8 cellular contexts compared by ENCODE assay signal in the genomic region with DNA sequence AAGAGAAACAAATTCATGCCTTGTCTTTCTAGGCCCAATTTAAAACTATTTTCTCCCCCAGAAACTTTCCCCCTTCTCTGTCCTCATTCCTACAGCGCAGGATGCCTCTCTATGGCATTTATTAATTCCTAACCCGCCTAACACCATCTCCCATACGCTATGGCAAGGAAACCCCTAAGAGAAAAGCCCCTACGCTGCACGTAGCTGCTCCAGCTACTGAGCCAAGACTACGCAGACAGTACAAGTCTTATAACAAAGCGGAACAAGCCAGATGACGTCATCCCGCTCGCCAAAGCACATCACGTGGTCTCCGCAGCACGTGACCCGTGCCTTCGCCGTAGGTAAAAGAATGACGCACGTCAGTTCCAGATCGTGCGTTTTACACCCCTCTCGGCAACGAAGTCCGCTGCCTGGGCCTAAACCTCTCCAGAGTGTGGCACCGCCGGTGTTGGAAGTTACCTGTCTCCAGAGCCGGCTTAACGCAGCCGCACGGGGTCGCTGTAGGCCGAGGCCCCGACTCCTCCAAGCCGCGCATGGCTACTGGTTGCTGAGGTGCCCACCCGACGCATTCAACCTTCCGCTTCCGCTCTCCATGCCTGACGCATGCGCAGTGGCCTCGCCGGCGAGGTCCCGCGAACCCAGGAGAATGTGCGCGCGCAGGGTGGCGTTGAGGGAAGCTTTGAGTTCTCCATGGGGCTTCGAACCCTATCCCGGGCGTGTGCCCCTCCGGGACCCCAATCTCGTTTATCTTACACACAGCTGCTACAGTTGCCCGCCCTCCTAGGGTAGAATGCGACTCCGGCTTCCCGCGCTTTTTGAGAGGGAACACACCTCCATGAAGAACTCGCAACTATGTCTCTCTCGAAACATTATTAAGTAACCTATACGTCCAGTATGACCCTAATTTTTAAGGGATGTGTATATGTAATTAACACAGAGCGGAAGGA. TPM values are rescaled to one million over a fixed set of nuclear protein-coding genes. Genes with fewer than 3 reads are reported as not detected.
DNase-seq lines count a peak whose midpoint lies in the region; ATAC-seq and TF ChIP-seq lines count a peak whose summit lies in the region.

A gene with protein sequence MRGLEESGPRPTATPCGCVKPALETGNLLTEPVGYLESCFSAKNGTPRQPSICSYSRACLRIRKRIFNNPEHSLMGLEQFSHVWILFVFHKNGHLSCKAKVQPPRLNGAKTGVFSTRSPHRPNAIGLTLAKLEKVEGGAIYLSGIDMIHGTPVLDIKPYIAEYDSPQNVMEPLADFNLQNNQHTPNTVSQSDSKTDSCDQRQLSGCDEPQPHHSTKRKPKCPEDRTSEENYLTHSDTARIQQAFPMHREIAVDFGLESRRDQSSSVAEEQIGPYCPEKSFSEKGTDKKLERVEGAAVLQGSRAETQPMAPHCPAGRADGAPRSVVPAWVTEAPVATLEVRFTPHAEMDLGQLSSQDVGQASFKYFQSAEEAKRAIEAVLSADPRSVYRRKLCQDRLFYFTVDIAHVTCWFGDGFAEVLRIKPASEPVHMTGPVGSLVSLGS (minus strand): TSS at position 542 of the 947 bp plus-strand sequence. CDS start 7 bp downstream, at position 535.

- peak; percentile 98 for DNase-seq in EL
- DNase-seq in GM23338 (ENCODE audit: low spot score): peak; percentile 97
- peak; percentile 97 for DNase-seq in LHCN-M2 (ENCODE audit: low read depth)
- peak; percentile 99 for DNase-seq in RPMI7951 (ENCODE audit: low read depth)
- peak; percentile 96 to 97 for DNase-seq in activated T-helper 1 cell treated with anti-CD3 and anti-CD28 coated beads, Interleukin-2, amount 50 U/mL, for 16 hours (ENCODE audit: low read depth in 1 of 2, low spot score in 1 of 2)
- peak; percentile 99 for DNase-seq in fibroblast of mammary gland (ENCODE audit: low read depth)
- peak; percentile 97 to 99 (median 98) for DNase-seq in naive thymus-derived CD8-positive, alpha-beta T cell
- DNase-seq in stimulated activated naive CD4-positive, alpha-beta T cell (lab: John Stamatoyannopoulos, UW): peak; percentile 97 to 100 (median 99)

- POLR2A ChIA-PET in naive thymus-derived CD8-positive, alpha-beta T cell (lab: Charles Lee): interaction anchor here (0.6 to 9.2 kb wide), 45 partner anchors 8 to 334 kb away, joined by 3 to 349 read pairs (median 5); a partner anchor contains a TSS

- H3K36me3 Mint-ChIP-seq in GM23338 (ENCODE audit: low read depth): peaks cover 3% of the 10 kb centered on the region; the same call in 2 of the 3 replicates
- peaks cover 0 to 5% (median under 1%) of the 10 kb centered on the region in 3 donors for H3K36me3 Mint-ChIP-seq in naive thymus-derived CD8-positive, alpha-beta T cell

- H3K27ac Mint-ChIP-seq in GM23338: peak within 1 kb of the TSS; percentile 95
- H3K27ac Mint-ChIP-seq in naive thymus-derived CD8-positive, alpha-beta T cell: peak within 1 kb of the TSS; percentile 98 to 99 (median 99)

- H3K9me2 ChIP-seq in GM23338 (ENCODE audit: insufficient read depth): no peaks in the 10 kb centered on the region

- peak within 1 kb of the TSS; percentile 93 for H2AFZ ChIP-seq in GM23338

- H3F3A ChIP-seq in GM23338 (replicated peaks; ENCODE audit: low read depth): no peaks in the 10 kb centered on the region

- H3K4me1 ChIP-seq in GM23338 (ENCODE audit: insufficient read depth): no peaks in the 10 kb centered on the region

- H3K27me3 ChIP-seq in GM23338 (ENCODE audit: insufficient read depth): peaks cover 13% of the 10 kb centered on the region

- peak; percentile 90 for ATAC-seq in GM23338
- ATAC-seq in naive thymus-derived CD8-positive, alpha-beta T cell: peak; percentile 75 to 79

- H3K4me2 ChIP-seq in GM23338: peak within 1 kb of the TSS; percentile 88

- TF ChIP-seq CTCF in GM23338 (conservative IDR thresholded peaks at IDR 0.05; ENCODE audit: low read depth in 2 of 2) (peak; percentile 60 to 64), fibroblast of mammary gland (conservative IDR thresholded peaks at IDR 0.05; ENCODE audit: control insufficient read depth, insufficient read depth, low read depth, low read length) (peak; percentile 47)

- H3K27me3 Mint-ChIP-seq in GM23338 (ENCODE audit: insufficient read depth, low read depth, poor library complexity): peaks cover 10% of the 10 kb centered on the region
- peaks cover 0 to 5% (median 0%) of the 10 kb centered on the region in 5 donors for H3K27me3 Mint-ChIP-seq in naive thymus-derived CD8-positive, alpha-beta T cell

- peak within 1 kb of the TSS; percentile 84 for H3K4me3 Mint-ChIP-seq in GM23338
- H3K4me3 Mint-ChIP-seq in naive thymus-derived CD8-positive, alpha-beta T cell: peak within 1 kb of the TSS; percentile 86 to 95 (median 94)

- H3K79me2 ChIP-seq in GM23338 (replicated peaks; ENCODE audit: insufficient read depth): no peaks in the 10 kb centered on the region

- peak within 1 kb of the TSS; percentile 72 for H3K27ac ChIP-seq in GM23338 (ENCODE audit: low read depth)

- H4K20me1 ChIP-seq in GM23338 (replicated peaks; ENCODE audit: insufficient read depth): no peaks in the 10 kb centered on the region

- H3K36me3 ChIP-seq in GM23338 (ENCODE audit: insufficient read depth): no peaks in the 10 kb centered on the region

- H3K9me3 Mint-ChIP-seq in GM23338: peaks cover 6% of the 10 kb centered on the region; the same call in 1 of the 3 replicates
- no peaks in the 10 kb centered on the region for H3K9me3 Mint-ChIP-seq in naive thymus-derived CD8-positive, alpha-beta T cell

- peak within 1 kb of the TSS; percentile 54 for H3K4me3 ChIP-seq in GM23338
- H3K4me3 ChIP-seq in fibroblast of mammary gland (ENCODE audit: control insufficient read depth, low read depth, low read length): peak within 1 kb of the TSS; percentile 66

- H3K4me1 Mint-ChIP-seq in GM23338: peaks cover 7% of the 10 kb centered on the region; the same call in 2 of the 3 replicates
- peaks cover 25 to 62% (median 50%) of the 10 kb centered on the region in 4 donors for H3K4me1 Mint-ChIP-seq in naive thymus-derived CD8-positive, alpha-beta T cell

TF ChIP-seq in GM23338, 12 proteins besides CTCF, POLR2A, EP300 and RAD21 (continues in another document):
- TF ChIP-seq, protein P1, sequence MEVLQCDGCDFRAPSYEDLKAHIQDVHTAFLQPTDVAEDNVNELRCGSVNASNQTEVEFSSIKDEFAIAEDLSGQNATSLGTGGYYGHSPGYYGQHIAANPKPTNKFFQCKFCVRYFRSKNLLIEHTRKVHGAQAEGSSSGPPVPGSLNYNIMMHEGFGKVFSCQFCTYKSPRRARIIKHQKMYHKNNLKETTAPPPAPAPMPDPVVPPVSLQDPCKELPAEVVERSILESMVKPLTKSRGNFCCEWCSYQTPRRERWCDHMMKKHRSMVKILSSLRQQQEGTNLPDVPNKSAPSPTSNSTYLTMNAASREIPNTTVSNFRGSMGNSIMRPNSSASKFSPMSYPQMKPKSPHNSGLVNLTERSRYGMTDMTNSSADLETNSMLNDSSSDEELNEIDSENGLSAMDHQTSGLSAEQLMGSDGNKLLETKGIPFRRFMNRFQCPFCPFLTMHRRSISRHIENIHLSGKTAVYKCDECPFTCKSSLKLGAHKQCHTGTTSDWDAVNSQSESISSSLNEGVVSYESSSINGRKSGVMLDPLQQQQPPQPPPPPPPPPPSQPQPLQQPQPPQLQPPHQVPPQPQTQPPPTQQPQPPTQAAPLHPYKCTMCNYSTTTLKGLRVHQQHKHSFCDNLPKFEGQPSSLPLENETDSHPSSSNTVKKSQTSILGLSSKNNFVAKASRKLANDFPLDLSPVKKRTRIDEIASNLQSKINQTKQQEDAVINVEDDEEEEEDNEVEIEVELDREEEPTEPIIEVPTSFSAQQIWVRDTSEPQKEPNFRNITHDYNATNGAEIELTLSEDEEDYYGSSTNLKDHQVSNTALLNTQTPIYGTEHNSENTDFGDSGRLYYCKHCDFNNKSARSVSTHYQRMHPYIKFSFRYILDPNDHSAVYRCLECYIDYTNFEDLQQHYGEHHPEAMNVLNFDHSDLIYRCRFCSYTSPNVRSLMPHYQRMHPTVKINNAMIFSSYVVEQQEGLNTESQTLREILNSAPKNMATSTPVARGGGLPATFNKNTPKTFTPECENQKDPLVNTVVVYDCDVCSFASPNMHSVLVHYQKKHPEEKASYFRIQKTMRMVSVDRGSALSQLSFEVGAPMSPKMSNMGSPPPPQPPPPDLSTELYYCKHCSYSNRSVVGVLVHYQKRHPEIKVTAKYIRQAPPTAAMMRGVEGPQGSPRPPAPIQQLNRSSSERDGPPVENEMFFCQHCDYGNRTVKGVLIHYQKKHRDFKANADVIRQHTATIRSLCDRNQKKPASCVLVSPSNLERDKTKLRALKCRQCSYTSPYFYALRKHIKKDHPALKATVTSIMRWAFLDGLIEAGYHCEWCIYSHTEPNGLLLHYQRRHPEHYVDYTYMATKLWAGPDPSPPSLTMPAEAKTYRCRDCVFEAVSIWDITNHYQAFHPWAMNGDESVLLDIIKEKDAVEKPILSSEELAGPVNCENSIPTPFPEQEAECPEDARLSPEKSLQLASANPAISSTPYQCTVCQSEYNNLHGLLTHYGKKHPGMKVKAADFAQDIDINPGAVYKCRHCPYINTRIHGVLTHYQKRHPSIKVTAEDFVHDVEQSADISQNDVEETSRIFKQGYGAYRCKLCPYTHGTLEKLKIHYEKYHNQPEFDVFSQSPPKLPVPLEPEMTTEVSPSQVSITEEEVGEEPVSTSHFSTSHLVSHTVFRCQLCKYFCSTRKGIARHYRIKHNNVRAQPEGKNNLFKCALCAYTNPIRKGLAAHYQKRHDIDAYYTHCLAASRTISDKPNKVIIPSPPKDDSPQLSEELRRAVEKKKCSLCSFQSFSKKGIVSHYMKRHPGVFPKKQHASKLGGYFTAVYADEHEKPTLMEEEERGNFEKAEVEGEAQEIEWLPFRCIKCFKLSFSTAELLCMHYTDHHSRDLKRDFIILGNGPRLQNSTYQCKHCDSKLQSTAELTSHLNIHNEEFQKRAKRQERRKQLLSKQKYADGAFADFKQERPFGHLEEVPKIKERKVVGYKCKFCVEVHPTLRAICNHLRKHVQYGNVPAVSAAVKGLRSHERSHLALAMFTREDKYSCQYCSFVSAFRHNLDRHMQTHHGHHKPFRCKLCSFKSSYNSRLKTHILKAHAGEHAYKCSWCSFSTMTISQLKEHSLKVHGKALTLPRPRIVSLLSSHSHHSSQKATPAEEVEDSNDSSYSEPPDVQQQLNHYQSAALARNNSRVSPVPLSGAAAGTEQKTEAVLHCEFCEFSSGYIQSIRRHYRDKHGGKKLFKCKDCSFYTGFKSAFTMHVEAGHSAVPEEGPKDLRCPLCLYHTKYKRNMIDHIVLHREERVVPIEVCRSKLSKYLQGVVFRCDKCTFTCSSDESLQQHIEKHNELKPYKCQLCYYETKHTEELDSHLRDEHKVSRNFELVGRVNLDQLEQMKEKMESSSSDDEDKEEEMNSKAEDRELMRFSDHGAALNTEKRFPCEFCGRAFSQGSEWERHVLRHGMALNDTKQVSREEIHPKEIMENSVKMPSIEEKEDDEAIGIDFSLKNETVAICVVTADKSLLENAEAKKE (CRISPR knock-in tag; IDR thresholded peaks at IDR 0.05): no peak

RNA-seq across cellular contexts. Expression of the gene that starts here (rescaled TPM):
- total RNA-seq in GM23338 (2014; rRNA removed; shearing (Covaris generic)): 6.4 and 9.7 TPM in 2 replicates
- 4.7 and 5.0 TPM in 2 replicates for polyA plus RNA-seq in GM23338 (2016; fragmentation: Nextera tagmentation; extraction: Ambion mirVana)
- 18.1 and 19.1 TPM in 2 replicates for total RNA-seq in LHCN-M2 (2014; rRNA removed)
- polyA plus RNA-seq in LHCN-M2 (2012): 7.8 TPM
- 16.9 and 22.9 TPM in 2 replicates for total RNA-seq in RPMI7951 (2014; rRNA removed; shearing (Covaris generic))
- 10 to 100 TPM; 40.2 to 51.5 TPM for total RNA-seq in naive thymus-derived CD8-positive, alpha-beta T cell
- 10 to 100 TPM; 11.7 to 18.0 (median 13.8) TPM for polyA plus RNA-seq in naive thymus-derived CD8-positive, alpha-beta T cell

Comparison
In these comparisons a context has a peak if more than half of its experiments do, and no peak if none do; other contexts are left out.
1. Peak in every context shown above with its lines: DNase-seq, ATAC-seq, H3K4me3 ChIP-seq and H3K27ac ChIP-seq.